Comparison of ENCODE assay signal across 23 cellular contexts in the genomic region with DNA sequence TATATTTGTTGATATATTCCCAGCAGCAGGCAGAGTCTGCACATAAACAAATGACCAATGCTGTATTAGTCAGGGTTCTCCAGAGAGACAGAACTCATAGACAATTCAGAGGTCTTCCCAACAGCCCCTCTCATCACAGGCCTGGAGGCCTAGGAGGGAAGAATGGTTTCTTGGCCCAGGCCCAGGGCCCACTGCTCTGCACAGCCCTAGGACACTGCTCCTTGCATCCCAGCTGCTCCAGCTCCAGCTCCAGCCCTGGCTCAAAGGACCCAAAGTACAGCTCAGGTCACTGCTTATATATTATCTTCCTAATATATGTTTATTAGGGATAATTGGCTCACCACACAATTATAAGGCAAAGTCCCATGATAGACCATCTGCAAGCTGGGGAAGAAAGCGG.
"Had no signal": no experiment of that assay in that cellular context is flagged by ENCODE, and none has a peak within 500 bp of the region (broad histone marks: within the 10 kb centered on the region; RNA-seq: fewer than 3 reads in every experiment).

No MANE protein-coding gene starts in this region.

- ATAC-seq: naive thymus-derived CD8-positive, alpha-beta T cell; psoas muscle; right cardiac atrium; right lobe of liver; stimulated activated effector memory CD8-positive, alpha-beta T cell treated with anti-CD3 and anti-CD28 coated beads, Interleukin-12 subunit alpha, Interleukin-12 subunit beta, amount 100 ng/mL, for 72 hours; stimulated activated naive B cell treated with anti-CD40 and anti-IgM and Interleukin-4, amounts not matched to agents 10 μg/mL and 1 μg/mL and 100 μg/mL, for 72 hours; upper lobe of right lung had no signal

- DNase-seq: naive thymus-derived CD8-positive, alpha-beta T cell; occipital lobe; ovary; psoas muscle; right cardiac atrium; right lobe of liver; sigmoid colon; small intestine; stimulated activated CD4-positive, alpha-beta T cell treated with anti-CD3 and anti-CD28 coated beads, Interleukin-15, amount 100 ng/mL, for 24 hours; stimulated activated CD4-positive, alpha-beta T cell treated with anti-CD3 and anti-CD28 coated beads, Interleukin-2, amount 100 ng/mL, for 24 hours; stimulated activated CD4-positive, alpha-beta T cell treated with anti-CD3 and anti-CD28 coated beads, Interleukin-2, amount 100 ng/mL, for 48 hours; stimulated activated CD4-positive, alpha-beta T cell treated with anti-CD3 and anti-CD28 coated beads, Interleukin-4, amount 100 ng/mL, for 24 hours; stimulated activated naive B cell treated with anti-CD40 and anti-IgM and Interleukin-4, amounts not matched to agents 10 μg/mL and 1 μg/mL and 100 μg/mL, for 72 hours; stimulated activated naive CD4-positive, alpha-beta T cell treated with Interleukin-2 at 50 U/mL for 16 hours; stomach; testis; tibial artery; transverse colon; upper lobe of right lung; uterus had no signal

- H3K4me1 ChIP-seq: neural progenitor cell, parathyroid adenoma, psoas muscle, sigmoid colon, stomach, testis, tibial artery, transverse colon, upper lobe of right lung, uterus had no signal

- H3K9me3 ChIP-seq: ovary, psoas muscle, right lobe of liver, testis, uterus had no signal

- H3K36me3 ChIP-seq: neural progenitor cell, ovary, right lobe of liver, sigmoid colon, stomach, tibial artery, transverse colon, upper lobe of right lung, uterus had no signal

- H3K27me3 ChIP-seq: neural progenitor cell, ovary, right lobe of liver, sigmoid colon, stomach, testis, tibial artery, transverse colon, upper lobe of right lung, uterus had no signal

- H2AFZ ChIP-seq: neural progenitor cell, parathyroid adenoma had no signal

- H3K4me2 ChIP-seq: neural progenitor cell had no signal

- H3K4me3 ChIP-seq: neural progenitor cell, ovary, psoas muscle, right lobe of liver, sigmoid colon, stomach, testis, tibial artery, transverse colon, upper lobe of right lung, uterus had no signal

- H3K27ac ChIP-seq: neural progenitor cell, ovary, parathyroid adenoma, psoas muscle, right lobe of liver, sigmoid colon, stomach, testis, tibial artery, transverse colon, upper lobe of right lung, uterus had no signal

- H3K9ac ChIP-seq: neural progenitor cell, parathyroid adenoma had no signal
